Comparison of ENCODE assay signal across 12 cellular contexts in the genomic region with DNA sequence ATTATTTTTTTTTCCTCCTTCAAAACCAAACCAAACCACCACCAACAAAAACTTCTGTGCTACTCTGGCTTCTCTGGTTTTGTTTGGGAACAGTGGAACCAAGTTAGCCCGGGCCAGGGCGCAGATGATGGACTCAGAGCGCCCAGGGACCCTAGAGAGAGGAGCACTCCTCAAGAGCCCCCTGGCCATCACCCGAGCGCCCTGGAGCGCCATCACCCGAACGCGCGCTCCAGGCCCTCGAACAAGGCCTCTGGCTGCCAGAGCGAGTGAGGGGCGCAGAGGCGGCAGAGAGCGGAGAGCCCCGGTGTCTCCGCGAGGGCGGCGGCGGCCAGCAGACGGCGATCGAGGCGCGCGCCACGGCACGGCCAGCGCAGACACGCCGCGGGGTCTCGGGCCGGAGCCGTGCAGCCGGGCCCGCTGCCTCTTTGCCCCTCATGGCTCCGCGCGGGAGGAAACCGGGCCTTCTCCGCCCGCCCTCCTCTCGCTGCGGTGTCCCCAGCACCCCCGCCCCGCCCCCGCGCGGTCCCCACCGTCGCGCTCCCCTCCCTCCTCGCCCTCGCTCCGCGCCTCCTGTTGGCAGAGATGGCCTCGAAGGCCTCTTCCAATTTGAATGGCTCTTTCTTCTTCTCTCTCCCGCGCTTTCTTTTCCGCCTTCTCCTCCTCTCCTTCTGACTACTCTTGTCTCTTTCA. TPM values are rescaled to one million over a fixed set of nuclear protein-coding genes. Genes with fewer than 3 reads are reported as not detected.
A peak's percentile ranks its signal among the peaks of the same experiment; 100 is the strongest.
DNase-seq lines count a peak whose midpoint lies in the region; TF ChIP-seq lines count a peak whose summit lies in the region.
"Had no signal": no experiment of that assay in that cellular context is flagged by ENCODE, and none has a peak within 500 bp of the region (broad histone marks: within the 10 kb centered on the region; RNA-seq: fewer than 3 reads in every experiment).

No MANE protein-coding gene starts in this region.

- H3K27me3 ChIP-seq in neural progenitor cell = peaks cover 100% of the 10 kb centered on the region
- H3K27me3 ChIP-seq in uterus = peaks cover 0 to 57% of the 10 kb centered on the region in 2 donors

- peaks cover 75% of the 10 kb centered on the region for H3K27me3 Mint-ChIP-seq in T-helper 2 cell treated with Interferon-gamma antibody and Interleukin-4, amounts not matched to agents 5 μg/mL and 100 μg/mL, for 36 hours (ENCODE audit: low read depth)
- H3K27me3 Mint-ChIP-seq in endothelial cell (ENCODE audit: unreplicated experiment) (peaks cover 31% of the 10 kb centered on the region), neural progenitor cell (ENCODE audit: insufficient read depth, low read depth) (peaks cover 62% of the 10 kb centered on the region)

- no peak for TF ChIP-seq POLR2A in uterus (IDR thresholded peaks at IDR 0.05)

- DNase-seq in T-helper 2 cell treated with Interferon-gamma antibody and Interleukin-4, amounts not matched to agents 5 μg/mL and 100 μg/mL, for 36 hours (ENCODE audit: low spot score) = no peak
- DNase-seq in T-helper 2 cell (no peak), NCI-H1092 treated with DMSO at 0.1 percent for 48 hours (lab: John Stamatoyannopoulos, UW) (peak; percentile 67), endothelial cell (ENCODE audit: low spot score) (peak; percentile 79), neural progenitor cell (ENCODE audit: low spot score) (peak; percentile 91), NCI-H1930 (lab: John Stamatoyannopoulos, UW) (no peak), uterus (no peak), midbrain (lab: John Stamatoyannopoulos, UW) (no peak)
- DNase-seq: anterior cingulate cortex, tibial artery had no signal

- H3K4me1 Mint-ChIP-seq in T-helper 2 cell treated with Interferon-gamma antibody and Interleukin-4, amounts not matched to agents 5 μg/mL and 100 μg/mL, for 36 hours (ENCODE audit: low read depth) = peaks cover 2% of the 10 kb centered on the region
- H3K4me1 Mint-ChIP-seq in endothelial cell (ENCODE audit: unreplicated experiment) (peaks cover 39% of the 10 kb centered on the region), neural progenitor cell (peaks cover 62% of the 10 kb centered on the region)

- H3K36me3 ChIP-seq in neural progenitor cell = no peaks in the 10 kb centered on the region
- H3K36me3 ChIP-seq in uterus = no peaks in the 10 kb centered on the region
- H3K36me3 ChIP-seq: tibial artery had no signal

- peaks cover 4% of the 10 kb centered on the region for H3K36me3 Mint-ChIP-seq in T-helper 2 cell treated with Interferon-gamma antibody and Interleukin-4, amounts not matched to agents 5 μg/mL and 100 μg/mL, for 36 hours (ENCODE audit: low read depth)
- no peaks in the 10 kb centered on the region for H3K36me3 Mint-ChIP-seq in endothelial cell (ENCODE audit: low read depth, unreplicated experiment)
- no peaks in the 10 kb centered on the region for H3K36me3 Mint-ChIP-seq in neural progenitor cell

- H3K9ac ChIP-seq in neural progenitor cell = no peak overlapping the region

- peak; percentile 74 for TF ChIP-seq CTCF in endothelial cell (IDR thresholded peaks at IDR 0.05; ENCODE audit: unreplicated experiment)
- TF ChIP-seq CTCF in neural progenitor cell (IDR thresholded peaks at IDR 0.05) = peak; percentile 76
- no peak for TF ChIP-seq CTCF in uterus (IDR thresholded peaks at IDR 0.05)

- peaks cover 56% of the 10 kb centered on the region for H4K20me1 ChIP-seq in neural progenitor cell (ENCODE audit: low read depth)

- intact Hi-C loops in uterus (cut with DNase I; ENCODE audit: low total_unique reads) = no loop called here

- H3F3A ChIP-seq in neural progenitor cell (ENCODE audit: low read depth) = peaks cover 58% of the 10 kb centered on the region

- H3K4me2 ChIP-seq in neural progenitor cell = peak overlapping the region; percentile 75

- H3K4me3 Mint-ChIP-seq in T-helper 2 cell treated with Interferon-gamma antibody and Interleukin-4, amounts not matched to agents 5 μg/mL and 100 μg/mL, for 36 hours = peak overlapping the region; percentile 15
- no peak overlapping the region for H3K4me3 Mint-ChIP-seq in endothelial cell (ENCODE audit: unreplicated experiment)
- peak overlapping the region; percentile 63 for H3K4me3 Mint-ChIP-seq in neural progenitor cell

- H3K27ac ChIP-seq in neural progenitor cell (no peak overlapping the region), uterus (no peak overlapping the region)
- H3K27ac ChIP-seq: tibial artery had no signal

- peaks cover 41% of the 10 kb centered on the region for H3K4me1 ChIP-seq in neural progenitor cell
- peaks cover 0 to 9% of the 10 kb centered on the region in 2 donors for H3K4me1 ChIP-seq in uterus

- no peaks in the 10 kb centered on the region for H3K79me2 ChIP-seq in neural progenitor cell (ENCODE audit: low read depth)

- H2AFZ ChIP-seq in neural progenitor cell (replicated peaks) = peak overlapping the region; percentile 30

- H3K9me3 ChIP-seq in neural progenitor cell (ENCODE audit: low read depth) (no peaks in the 10 kb centered on the region), uterus (no peaks in the 10 kb centered on the region)
- H3K9me3 ChIP-seq: tibial artery had no signal

- H3K4me3 ChIP-seq in neural progenitor cell (peak overlapping the region; percentile 38), uterus (no peak overlapping the region)
- H3K4me3 ChIP-seq: tibial artery had no signal

- H3K9me3 Mint-ChIP-seq in T-helper 2 cell treated with Interferon-gamma antibody and Interleukin-4, amounts not matched to agents 5 μg/mL and 100 μg/mL, for 36 hours = no peaks in the 10 kb centered on the region
- H3K9me3 Mint-ChIP-seq in endothelial cell (ENCODE audit: unreplicated experiment) = no peaks in the 10 kb centered on the region
- no peaks in the 10 kb centered on the region for H3K9me3 Mint-ChIP-seq in neural progenitor cell

- H3K27ac Mint-ChIP-seq in T-helper 2 cell treated with Interferon-gamma antibody and Interleukin-4, amounts not matched to agents 5 μg/mL and 100 μg/mL, for 36 hours = peak overlapping the region; percentile 81
- H3K27ac Mint-ChIP-seq in endothelial cell (ENCODE audit: unreplicated experiment) = no peak overlapping the region
- H3K27ac Mint-ChIP-seq in neural progenitor cell = peak overlapping the region; percentile 55

RNA-seq across cellular contexts. Expression of gene SOX1, which starts 4.2 kb away (rescaled TPM):
- total RNA-seq in endothelial cell (ENCODE audit: unreplicated experiment) (1.7 TPM), neural progenitor cell (ENCODE audit: low replicate concordance) (3.3 and 4.7 TPM in 2 replicates), uterus (not detected)
- total RNA-seq: mononuclear cell, sciatic nerve had no signal

Comparison
In these comparisons a context has a peak if more than half of its experiments do, and no peak if none do; other contexts are left out.
1. DNase-seq: peak in NCI-H1092 treated with DMSO at 0.1 percent for 48 hours (single experiment), endothelial cell (single experiment) and neural progenitor cell (single experiment); none in T-helper 2 cell treated with Interferon-gamma antibody and Interleukin-4, amounts not matched to agents 5 μg/mL and 100 μg/mL, for 36 hours (single experiment), T-helper 2 cell (0 of 5), NCI-H1930 (0 of 2), uterus (0 of 2) and midbrain (single experiment).
2. CTCF ChIP-seq: peak in endothelial cell (single experiment) and neural progenitor cell (single experiment); none in uterus (0 of 4).